ENCODE assay signal across 32 cellular contexts in the genomic region with DNA sequence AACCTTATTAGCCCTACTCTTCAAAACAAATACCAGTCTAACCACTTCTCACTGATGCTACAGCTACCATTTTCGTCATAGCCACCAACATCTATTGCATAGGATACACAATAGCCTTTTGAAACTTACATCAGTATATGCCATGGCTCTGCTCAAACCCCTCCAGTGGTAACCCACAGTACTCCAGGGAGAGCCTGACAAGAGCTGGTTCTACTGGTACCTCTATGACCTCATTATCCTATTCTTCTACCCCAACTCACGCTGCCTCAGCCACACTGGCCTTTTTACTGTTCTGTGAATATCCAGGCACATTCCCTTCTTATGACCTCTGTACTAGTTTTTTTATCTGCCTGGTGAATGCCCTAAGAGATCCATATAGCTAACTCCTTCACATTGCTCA.
"Had no signal": no experiment of that assay in that cellular context is flagged by ENCODE, and none has a peak within 500 bp of the region (broad histone marks: within the 10 kb centered on the region; RNA-seq: fewer than 3 reads in every experiment).

No MANE protein-coding gene starts in this region.

- H3K9me3 ChIP-seq: esophagus muscularis mucosa, heart right ventricle, lower lobe of right lung, mucosa of descending colon, neutrophil, spleen, testis, tibial artery, upper lobe of left lung had no signal

- H3K4me1 Mint-ChIP-seq: immature natural killer cell; naive B cell; neural crest cell; stimulated activated memory B cell treated with anti-CD40 and anti-IgM and Interleukin-4, amounts not matched to agents 10 μg/mL and 1 μg/mL and 100 μg/mL, for 72 hours had no signal

- H2AFZ ChIP-seq: parathyroid adenoma had no signal

- ATAC-seq: heart right ventricle; left ventricle myocardium superior; lower lobe of right lung; mucosa of descending colon; natural killer cell treated with Interleukin-12 subunit alpha and Interleukin-12 subunit beta and Interleukin-15 and Interleukin-18, amount 100 ng/mL, for 72 hours; right cardiac atrium; stimulated activated memory B cell treated with anti-CD40 and anti-IgM and Interleukin-4, amounts not matched to agents 10 μg/mL and 1 μg/mL and 100 μg/mL, for 72 hours; stimulated activated naive CD8-positive, alpha-beta T cell treated with anti-CD3 and anti-CD28 coated beads, Interleukin-15, Interleukin-2, amounts not matched to agents 100 U/mL and 50 U/mL, for 24 hours had no signal

- H3K27me3 ChIP-seq: dorsolateral prefrontal cortex, esophagus muscularis mucosa, heart right ventricle, neutrophil, spleen, testis, tibial artery, upper lobe of left lung had no signal

- H3K79me2 ChIP-seq: parathyroid adenoma had no signal

- H3K4me3 Mint-ChIP-seq: immature natural killer cell; memory B cell; mesothelial cell of epicardium; naive B cell; natural killer cell treated with Interleukin-12 subunit alpha and Interleukin-12 subunit beta and Interleukin-15 and Interleukin-18, amount 100 ng/mL, for 72 hours; neural crest cell; stimulated activated memory B cell treated with anti-CD40 and anti-IgM and Interleukin-4, amounts not matched to agents 10 μg/mL and 1 μg/mL and 100 μg/mL, for 72 hours had no signal

- H3K36me3 ChIP-seq: esophagus muscularis mucosa, neutrophil, spleen, tibial artery had no signal

- H3K27ac Mint-ChIP-seq: immature natural killer cell; memory B cell; mesothelial cell of epicardium; naive B cell; natural killer cell treated with Interleukin-12 subunit alpha and Interleukin-12 subunit beta and Interleukin-15 and Interleukin-18, amount 100 ng/mL, for 72 hours; progenitor cell of endocrine pancreas; stimulated activated memory B cell treated with anti-CD40 and anti-IgM and Interleukin-4, amounts not matched to agents 10 μg/mL and 1 μg/mL and 100 μg/mL, for 72 hours had no signal

- H3K4me3 ChIP-seq: dorsolateral prefrontal cortex, esophagus muscularis mucosa, heart right ventricle, lower lobe of right lung, mucosa of descending colon, skin epidermis, spleen, testis, tibial artery, upper lobe of left lung had no signal

- FAIRE-seq: colon, endothelial cell of umbilical vein, urothelium cell line had no signal

- DNase-seq: dorsolateral prefrontal cortex; effector CD4-positive, alpha-beta T cell; foreskin melanocyte; glutamatergic neuron; heart right ventricle; hippocampal formation; immature natural killer cell; left ventricle myocardium superior; lower lobe of right lung; mucosa of descending colon; naive B cell; right cardiac atrium; spleen; stimulated activated CD4-positive, alpha-beta T cell treated with anti-CD3 and anti-CD28 coated beads, Interleukin-4, amount 100 ng/mL, for 4 hours; stimulated activated naive CD8-positive, alpha-beta T cell treated with anti-CD3 and anti-CD28 coated beads, Interleukin-15, Interleukin-2, amounts not matched to agents 100 U/mL and 50 U/mL, for 24 hours; substantia nigra; testis; tibial artery; upper lobe of left lung had no signal

- H3K27ac ChIP-seq: esophagus muscularis mucosa, heart right ventricle, lower lobe of right lung, neutrophil, parathyroid adenoma, skin epidermis, spleen, testis, tibial artery, upper lobe of left lung had no signal

- H3K9me3 Mint-ChIP-seq: immature natural killer cell; memory B cell; mesothelial cell of epicardium; natural killer cell treated with Interleukin-12 subunit alpha and Interleukin-12 subunit beta and Interleukin-15 and Interleukin-18, amount 100 ng/mL, for 72 hours; neural crest cell; stimulated activated memory B cell treated with anti-CD40 and anti-IgM and Interleukin-4, amounts not matched to agents 10 μg/mL and 1 μg/mL and 100 μg/mL, for 72 hours had no signal

- H3K27me3 Mint-ChIP-seq: progenitor cell of endocrine pancreas; stimulated activated memory B cell treated with anti-CD40 and anti-IgM and Interleukin-4, amounts not matched to agents 10 μg/mL and 1 μg/mL and 100 μg/mL, for 72 hours had no signal

- H3K9ac ChIP-seq: parathyroid adenoma had no signal

- H3K36me3 Mint-ChIP-seq: mesothelial cell of epicardium; naive B cell; natural killer cell treated with Interleukin-12 subunit alpha and Interleukin-12 subunit beta and Interleukin-15 and Interleukin-18, amount 100 ng/mL, for 72 hours; stimulated activated memory B cell treated with anti-CD40 and anti-IgM and Interleukin-4, amounts not matched to agents 10 μg/mL and 1 μg/mL and 100 μg/mL, for 72 hours had no signal

- H3K4me1 ChIP-seq: esophagus muscularis mucosa, heart right ventricle, lower lobe of right lung, parathyroid adenoma, spleen, testis, tibial artery, upper lobe of left lung had no signal
